In genomic region chr9:94821098-94821930, GRCh38 we compare ENCODE assay signal across 10 cellular contexts.
DNase-seq lines count a peak whose midpoint lies in the region; ATAC-seq and TF ChIP-seq lines count a peak whose summit lies in the region.
"Had no signal": no experiment of that assay in that cellular context is flagged by ENCODE, and none has a peak within 500 bp of the region (broad histone marks: within the 10 kb centered on the region; RNA-seq: fewer than 3 reads in every experiment).

No MANE protein-coding gene starts in this region.

- ATAC-seq in GM18502 (IDR thresholded peaks at IDR 0.05; ENCODE audit: poor library complexity, unreplicated experiment) (peak; percentile 85), GM21619 (IDR thresholded peaks at IDR 0.05; ENCODE audit: unreplicated experiment) (peak; percentile 81)

- H3K4ac ChIP-seq in mesendoderm (ENCODE audit: low read depth, low read length) = no peak overlapping the region

- peaks cover 24% of the 10 kb centered on the region for H3K36me3 Mint-ChIP-seq in nephron (ENCODE audit: low read depth)
- H3K36me3 Mint-ChIP-seq in activated T-cell treated with anti-CD3 and anti-CD28 coated beads, Interleukin-2, amount 50 U/mL, for 24 hours (ENCODE audit: low read depth) = peaks cover 25% of the 10 kb centered on the region

- no peak overlapping the region for H3K56ac ChIP-seq in mesendoderm (ENCODE audit: low read length)

- H3K27me3 Mint-ChIP-seq in nephron (ENCODE audit: low read depth) = no peaks in the 10 kb centered on the region
- no peaks in the 10 kb centered on the region for H3K27me3 Mint-ChIP-seq in activated T-cell treated with anti-CD3 and anti-CD28 coated beads, Interleukin-2, amount 50 U/mL, for 24 hours

- no peak overlapping the region for H3K4me2 ChIP-seq in mesendoderm (ENCODE audit: low read length)

- H2BK15ac ChIP-seq in mesendoderm (replicated peaks; ENCODE audit: low read depth) = no peak overlapping the region

- peaks cover 45% of the 10 kb centered on the region for H3K4me1 Mint-ChIP-seq in nephron
- peaks cover 7% of the 10 kb centered on the region for H3K4me1 Mint-ChIP-seq in activated T-cell treated with anti-CD3 and anti-CD28 coated beads, Interleukin-2, amount 50 U/mL, for 24 hours (ENCODE audit: low read depth)

- H3K9me3 Mint-ChIP-seq in nephron = no peaks in the 10 kb centered on the region
- no peaks in the 10 kb centered on the region for H3K9me3 Mint-ChIP-seq in activated T-cell treated with anti-CD3 and anti-CD28 coated beads, Interleukin-2, amount 50 U/mL, for 24 hours

- no peak overlapping the region for H4K5ac ChIP-seq in mesendoderm (ENCODE audit: low read length)

- H3K4me1 ChIP-seq in mesendoderm (ENCODE audit: control insufficient read depth, low read depth, low read length) = no peaks in the 10 kb centered on the region

- peak overlapping the region; percentile 41 to 75 (median 55) for H3K27ac Mint-ChIP-seq in nephron
- H3K27ac Mint-ChIP-seq in activated T-cell treated with anti-CD3 and anti-CD28 coated beads, Interleukin-2, amount 50 U/mL, for 24 hours = no peak overlapping the region

- no peak overlapping the region for H3K9ac ChIP-seq in mesendoderm (ENCODE audit: low read length)

- H3K4me3 Mint-ChIP-seq in nephron = no peak overlapping the region
- no peak overlapping the region for H3K4me3 Mint-ChIP-seq in activated T-cell treated with anti-CD3 and anti-CD28 coated beads, Interleukin-2, amount 50 U/mL, for 24 hours

- H3K27me3 ChIP-seq in mesendoderm (ENCODE audit: insufficient read depth, low read length, poor library complexity) = no peaks in the 10 kb centered on the region

- no peaks in the 10 kb centered on the region for H3K79me2 ChIP-seq in mesendoderm (ENCODE audit: control insufficient read depth, insufficient read depth, low read length)

- H3K23ac ChIP-seq in mesendoderm (ENCODE audit: low read length) = no peak overlapping the region

- H2BK5ac ChIP-seq in mesendoderm (ENCODE audit: low read length) = no peak overlapping the region

- DNase-seq in Kasumi-1 (lab: John Stamatoyannopoulos, UW) (peak; percentile 16 to 24), mesendoderm (no peak), COLO668 (lab: John Stamatoyannopoulos, UW; ENCODE audit: unreplicated experiment) (no peak), ACHN (no peak)
- no peak for DNase-seq in activated T-cell treated with anti-CD3 and anti-CD28 coated beads, Interleukin-2, amount 50 U/mL, for 24 hours
- DNase-seq: DMS53, NCI-H1092 treated with DMSO at 0.1 percent for 48 hours had no signal

- no peak overlapping the region for H2BK120ac ChIP-seq in mesendoderm (ENCODE audit: low read depth, low read length)

- H4K8ac ChIP-seq in mesendoderm (ENCODE audit: low read depth, low read length) = no peak overlapping the region

- in situ Hi-C loops in ACHN (cut with HindIII; ENCODE audit: low pct_ligation_motif_present, low pct_unique_long_range_greater_than_20kb, low sequenced_read_pairs) = no loop called here

- no peak overlapping the region for H3K27ac ChIP-seq in mesendoderm (ENCODE audit: low read depth, low read length)

- no peaks in the 10 kb centered on the region for H3K36me3 ChIP-seq in mesendoderm (ENCODE audit: control insufficient read depth, insufficient read depth, low read length)

- TF ChIP-seq CTCF in nephron (IDR thresholded peaks at IDR 0.05; ENCODE audit: unreplicated experiment in 3 of 3) = no peak

- no peak overlapping the region for H2AK5ac ChIP-seq in mesendoderm (ENCODE audit: low read length)

- H3K4me3 ChIP-seq in mesendoderm (ENCODE audit: low read length) = no peak overlapping the region

- H3K79me1 ChIP-seq in mesendoderm (ENCODE audit: low read length) = no peaks in the 10 kb centered on the region

- no CpG with 5 or more reads among the region's 3 CpGs for WGBS in mesendoderm (ENCODE audit: extremely low coverage, insufficient coverage, low lambda C conversion rate)

- no peak overlapping the region for H3K18ac ChIP-seq in mesendoderm (ENCODE audit: low read length)

Comparison
In these comparisons a context has a peak if more than half of its experiments do, and no peak if none do; other contexts are left out.
1. DNase-seq: peak in Kasumi-1 (2 of 2); none in mesendoderm (single experiment), activated T-cell treated with anti-CD3 and anti-CD28 coated beads, Interleukin-2, amount 50 U/mL, for 24 hours (single experiment), COLO668 (single experiment) and ACHN (single experiment).